ENCODE assay signal across 26 cellular contexts in genomic region chr22:48309115-48309705, GRCh38.
"Had no signal": no experiment of that assay in that cellular context is flagged by ENCODE, and none has a peak within 500 bp of the region (broad histone marks: within the 10 kb centered on the region; RNA-seq: fewer than 3 reads in every experiment).

No MANE protein-coding gene starts in this region.

- H3K27ac ChIP-seq: brain microvascular endothelial cell, cardiac muscle cell, Peyer's patch, RWPE1 had no signal

- DNase-seq: activated B cell treated with CpG ODN at 0.5 μM for 24 hours; activated CD4-positive, alpha-beta memory T cell treated with anti-CD3 and anti-CD28 coated beads for 36 hours; activated CD4-positive, alpha-beta T cell treated with anti-CD3 and anti-CD28 coated beads for 1 hour; activated CD4-positive, alpha-beta T cell treated with anti-CD3 and anti-CD28 coated beads, Interleukin-2, amount 10 ng/mL, durations not matched to agents 7 days and 5 days; activated CD8-positive, alpha-beta memory T cell treated with anti-CD3 and anti-CD28 coated beads, Interleukin-2, amount 50 U/mL, for 4 hours; activated gamma-delta T cell treated with Interleukin-2 at 50 U/mL for 16 hours; activated naive CD4-positive, alpha-beta T cell treated with anti-CD3 and anti-CD28 coated beads, Interleukin-2, amount 10 ng/mL, durations not matched to agents 7 days and 5 days; activated naive CD8-positive, alpha-beta T cell treated with anti-CD3 and anti-CD28 coated beads for 36 hours; activated T-cell treated with anti-CD3 and anti-CD28 coated beads, Interleukin-2, amount 50 U/mL, for 72 hours; brain microvascular endothelial cell; cerebellar nuclear complex; Kasumi-1; KBM-7; NCI-H1105 treated with DMSO at 0.1 percent for 48 hours; NCI-H146; NCI-H187 treated with DMSO at 0.1 percent for 48 hours; NCI-H2081 treated with DMSO at 0.1 percent for 48 hours; NCI-H2171; NCI-H226; NCI-H526; NCI-H82; Peyer's patch; SHP77 treated with DMSO at 0.1 percent for 48 hours; T-helper 9 cell had no signal

- H3K4me1 ChIP-seq: Peyer's patch had no signal

- H3K4me3 ChIP-seq: cardiac muscle cell, Peyer's patch had no signal

- ATAC-seq: activated T-cell treated with anti-CD3 and anti-CD28 coated beads, Interleukin-2, amount 50 U/mL, for 72 hours had no signal

- H3K27me3 ChIP-seq: brain microvascular endothelial cell, cardiac muscle cell, Peyer's patch had no signal

- H3K36me3 ChIP-seq: brain microvascular endothelial cell, cardiac muscle cell, Peyer's patch had no signal
